In genomic region chr11:47443028-47443700, GRCh38 we compare ENCODE assay signal across 1 cellular context.
TF ChIP-seq lines count a peak whose summit lies in the region.

No MANE protein-coding gene starts in this region.

TF ChIP-seq in HCT116, 20 proteins besides CTCF, POLR2A, EP300 and RAD21 (continued from another document):
- no peak for TF ChIP-seq ZBTB33 (IDR thresholded peaks at IDR 0.05; ENCODE audit: extremely low read depth, insufficient replicate concordance, low read length)
- no peak for TF ChIP-seq POLR2AphosphoS5 (IDR thresholded peaks at IDR 0.05; ENCODE audit: low read depth, low read length)
- no peak for TF ChIP-seq FOSL1 (IDR thresholded peaks at IDR 0.05; ENCODE audit: low read depth)
- TF ChIP-seq TCF7L2 (IDR thresholded peaks at IDR 0.05; ENCODE audit: borderline replicate concordance, extremely low read depth, insufficient read depth, insufficient read length) = no peak
- TF ChIP-seq CBX3 (IDR thresholded peaks at IDR 0.05; ENCODE audit: low read depth) = no peak
- TF ChIP-seq ATF3 (IDR thresholded peaks at IDR 0.05) = no peak
- TF ChIP-seq SP1 (IDR thresholded peaks at IDR 0.05; ENCODE audit: low read depth) = no peak
- TF ChIP-seq SIN3A (IDR thresholded peaks at IDR 0.05; ENCODE audit: low read depth) = no peak
- TF ChIP-seq ELF1 (IDR thresholded peaks at IDR 0.05; ENCODE audit: borderline replicate concordance, low read depth) = no peak
- no peak for TF ChIP-seq MAX (IDR thresholded peaks at IDR 0.05)
- no peak for TF ChIP-seq EZH2 (IDR thresholded peaks at IDR 0.05)
- no peak for TF ChIP-seq SRF (IDR thresholded peaks at IDR 0.05; ENCODE audit: low read depth)
- no peak for TF ChIP-seq ZFX (IDR thresholded peaks at IDR 0.05)
- TF ChIP-seq JUND (IDR thresholded peaks at IDR 0.05) = no peak
- TF ChIP-seq YY1 (IDR thresholded peaks at IDR 0.05; ENCODE audit: extremely low read depth, insufficient replicate concordance, low read depth, low read length) = no peak
